8 cellular contexts compared by ENCODE assay signal in the genomic region with DNA sequence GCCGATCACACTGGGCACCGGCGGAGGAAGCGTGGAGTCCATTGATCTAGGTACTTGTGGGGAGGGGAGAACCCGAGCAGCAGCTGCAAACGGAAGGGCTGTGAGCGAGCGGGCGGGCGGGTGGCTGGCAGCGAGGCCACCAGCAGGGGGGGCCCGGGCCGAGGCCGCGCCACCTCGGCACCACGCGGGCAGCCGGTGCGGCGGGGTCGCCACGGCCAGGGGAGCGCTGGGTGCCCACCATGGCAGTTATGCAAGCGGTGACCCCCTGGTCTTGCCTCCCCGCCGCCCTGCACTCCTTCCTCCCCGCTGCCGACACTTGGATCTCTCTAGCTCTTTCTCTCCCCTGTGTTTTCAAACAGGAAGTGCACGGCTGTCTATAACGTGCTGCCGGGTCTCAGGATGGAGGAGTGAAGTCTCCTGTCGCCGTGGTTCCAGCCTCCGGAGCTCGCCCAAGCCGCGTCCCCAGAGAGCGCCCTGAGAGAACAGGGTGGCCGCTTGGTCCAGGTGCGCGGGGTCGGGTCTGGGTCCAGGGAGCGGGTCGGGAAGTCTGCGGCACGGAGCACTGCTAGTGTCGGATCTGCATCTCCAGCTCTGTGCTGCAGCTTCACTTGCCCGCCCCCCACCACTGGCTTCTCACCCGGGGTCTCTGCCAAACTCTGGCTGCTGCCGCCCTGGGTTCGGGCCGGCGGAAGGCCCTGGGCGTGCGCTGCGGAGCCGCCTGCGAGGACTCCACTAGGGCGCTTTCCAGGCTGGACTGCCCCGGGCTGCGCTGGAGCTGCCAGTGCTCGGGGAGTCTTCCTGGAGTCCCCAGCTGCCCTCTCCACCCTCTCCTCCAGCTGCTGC. TPM values are rescaled to one million over a fixed set of nuclear protein-coding genes. Genes with fewer than 3 reads are reported as not detected.
A peak's percentile ranks its signal among the peaks of the same experiment; 100 is the strongest.
DNase-seq lines count a peak whose midpoint lies in the region; ATAC-seq and TF ChIP-seq lines count a peak whose summit lies in the region.

No MANE protein-coding gene starts in this region.

- in situ Hi-C loops in ACHN (cut with HindIII; ENCODE audit: low pct_ligation_motif_present, low pct_unique_long_range_greater_than_20kb, low sequenced_read_pairs), result no loop called here

- no peaks in the 10 kb centered on the region for H3K27me3 ChIP-seq in duodenal mucosa (ENCODE audit: control insufficient read depth in 1 of 2, insufficient read depth in 2 of 2, low read length in 2 of 2)

- H3K4me3 ChIP-seq in duodenal mucosa (ENCODE audit: low read depth in 1 of 2, low read length in 2 of 2), result peak overlapping the region; percentile 90 to 92

- peaks cover 18 to 33% of the 10 kb centered on the region in 2 donors for H3K4me1 ChIP-seq in duodenal mucosa (ENCODE audit: control insufficient read depth in 1 of 2, insufficient read depth in 2 of 2, low read length in 2 of 2)

- H3K9me3 ChIP-seq in duodenal mucosa (ENCODE audit: control insufficient read depth in 1 of 2, low read length in 2 of 2), result no peaks in the 10 kb centered on the region

- peaks cover 4% of the 10 kb centered on the region in 2 donors for H3K36me3 ChIP-seq in duodenal mucosa (ENCODE audit: control insufficient read depth in 1 of 2, insufficient read depth in 2 of 2, low read length in 2 of 2)

- H3K27ac ChIP-seq in duodenal mucosa (ENCODE audit: low read depth, low read length), result peak overlapping the region; percentile 36

- peak; percentile 60 for DNase-seq in ACHN
- peak; percentile 85 for DNase-seq in NCI-H510A (lab: John Stamatoyannopoulos, UW)
- DNase-seq in activated CD4-positive, alpha-beta T cell treated with anti-CD3 and anti-CD28 coated beads, Interleukin-2, amount 50 U/mL, for 24 hours (ENCODE audit: low read depth in 1 of 2, low spot score in 1 of 2), result peak; percentile 59 to 70
- peak; percentile 70 to 77 for DNase-seq in lung microvascular endothelial cell (ENCODE audit: low read depth in 2 of 2)
- peak; percentile 54 for DNase-seq in stimulated activated CD8-positive, alpha-beta memory T cell treated with anti-CD3 and anti-CD28 coated beads, Interleukin-12 subunit alpha, Interleukin-12 subunit beta, amount 100 ng/mL, for 24 hours (ENCODE audit: extremely low read depth)

- ATAC-seq in HG03045 (IDR thresholded peaks at IDR 0.05; ENCODE audit: unreplicated experiment), result peak; percentile 93

- H3K9ac ChIP-seq in duodenal mucosa (ENCODE audit: low read depth in 1 of 2, low read length in 2 of 2), result peak overlapping the region; percentile 65 to 83

- TF ChIP-seq POLR2A in GM18526 (IDR thresholded peaks at IDR 0.05; ENCODE audit: extremely low read depth, insufficient read length), result peak; percentile 64

RNA-seq across cellular contexts. Expression of gene LRRC8D, which starts 22.7 kb away (rescaled TPM):
- 7.3 and 9.8 TPM in 2 replicates for total RNA-seq in lung microvascular endothelial cell

Comparison
In these comparisons a context has a peak if more than half of its experiments do, and no peak if none do; other contexts are left out.
1. Peak in every context shown above with its lines: DNase-seq, ATAC-seq, H3K4me3 ChIP-seq and H3K27ac ChIP-seq.